Comparison of ENCODE assay signal across 1 cellular context in the genomic region with DNA sequence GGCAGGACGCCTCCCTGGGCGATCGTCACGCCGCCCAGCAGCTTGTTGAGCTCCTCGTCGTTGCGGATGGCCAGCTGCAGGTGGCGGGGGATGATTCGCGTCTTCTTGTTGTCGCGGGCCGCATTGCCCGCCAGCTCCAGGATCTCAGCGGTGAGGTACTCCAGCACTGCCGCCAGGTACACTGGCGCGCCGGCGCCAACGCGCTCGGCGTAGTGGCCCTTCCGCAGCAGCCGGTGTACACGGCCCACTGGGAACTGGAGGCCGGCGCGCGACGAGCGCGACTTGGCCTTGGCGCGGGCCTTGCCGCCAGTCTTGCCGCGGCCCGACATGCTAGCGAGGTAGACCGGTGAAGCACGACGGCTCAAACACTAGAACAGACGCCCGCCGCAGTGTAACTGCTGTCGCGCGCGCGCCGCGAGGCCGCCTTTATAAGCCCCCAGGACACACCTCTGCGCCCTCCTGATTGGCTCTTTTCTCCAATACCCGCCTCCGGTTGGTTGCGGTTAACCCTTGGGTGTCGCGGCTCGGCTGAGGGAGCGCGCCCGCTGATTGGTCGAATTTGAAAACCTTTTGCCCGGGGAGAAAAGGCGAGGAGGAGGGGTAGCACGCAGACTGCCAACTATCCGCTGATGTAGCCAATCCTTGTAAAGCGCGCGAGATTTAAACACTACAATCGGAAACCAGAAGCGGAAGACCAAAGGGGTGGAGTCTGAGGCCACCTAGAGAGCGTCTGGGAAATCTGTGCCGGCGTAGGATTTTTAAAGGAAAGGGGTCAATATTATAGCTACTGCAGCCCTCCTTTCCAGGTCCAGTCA.
TF ChIP-seq lines count a peak whose summit lies in the region.

No MANE protein-coding gene starts in this region.

TF ChIP-seq in WTC11, 78 proteins besides CTCF, POLR2A, EP300 and RAD21 (continued from another document and continues in another):
- TF ChIP-seq FOXP1 (CRISPR knock-in tag; IDR thresholded peaks at IDR 0.05; ENCODE audit: borderline replicate concordance), result peak; percentile 93
- peak; percentile 17; the same call in 1 of the 2 replicates for TF ChIP-seq TCF7 (CRISPR knock-in tag; IDR thresholded peaks at IDR 0.05; ENCODE audit: low read depth)
- TF ChIP-seq, protein P1, sequence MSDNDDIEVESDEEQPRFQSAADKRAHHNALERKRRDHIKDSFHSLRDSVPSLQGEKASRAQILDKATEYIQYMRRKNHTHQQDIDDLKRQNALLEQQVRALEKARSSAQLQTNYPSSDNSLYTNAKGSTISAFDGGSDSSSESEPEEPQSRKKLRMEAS (CRISPR knock-in tag; IDR thresholded peaks at IDR 0.05), result peak; percentile 90
- TF ChIP-seq ZBTB21 (CRISPR knock-in tag; IDR thresholded peaks at IDR 0.05; ENCODE audit: borderline replicate concordance), result peak; percentile 58; the same call in 1 of the 2 replicates
- no peak for TF ChIP-seq ZNF423 (CRISPR knock-in tag; IDR thresholded peaks at IDR 0.05)
- 0 out of 2 replicates have a peak, but pooled peaks have one; percentile 88 for TF ChIP-seq AR (CRISPR knock-in tag; IDR thresholded peaks at IDR 0.05)
- TF ChIP-seq ZNF425 (CRISPR knock-in tag; conservative IDR thresholded peaks at IDR 0.05), result no peak; the same call in 1 of the 2 replicates
- peak; percentile 95 for TF ChIP-seq ZNF416 (CRISPR knock-in tag; IDR thresholded peaks at IDR 0.05)
- peak; percentile 85; the same call in 1 of the 2 replicates for TF ChIP-seq NFYB (CRISPR knock-in tag; conservative IDR thresholded peaks at IDR 0.05; ENCODE audit: low read depth)
- no peak for TF ChIP-seq MXD4 (CRISPR knock-in tag; IDR thresholded peaks at IDR 0.05; ENCODE audit: borderline replicate concordance)
- TF ChIP-seq ZMAT4 (CRISPR knock-in tag; IDR thresholded peaks at IDR 0.05), result peak; percentile 92
- peak; percentile 77; the same call in 1 of the 2 replicates for TF ChIP-seq MLX (CRISPR knock-in tag; IDR thresholded peaks at IDR 0.05)
- TF ChIP-seq EMX1 (CRISPR knock-in tag; IDR thresholded peaks at IDR 0.05), result peak; percentile 91; the same call in 1 of the 2 replicates
- peak; percentile 84 for TF ChIP-seq CREM (CRISPR knock-in tag; IDR thresholded peaks at IDR 0.05)
- no peak for TF ChIP-seq ZNF396 (CRISPR knock-in tag; IDR thresholded peaks at IDR 0.05; ENCODE audit: borderline replicate concordance)
- TF ChIP-seq, protein P2, sequence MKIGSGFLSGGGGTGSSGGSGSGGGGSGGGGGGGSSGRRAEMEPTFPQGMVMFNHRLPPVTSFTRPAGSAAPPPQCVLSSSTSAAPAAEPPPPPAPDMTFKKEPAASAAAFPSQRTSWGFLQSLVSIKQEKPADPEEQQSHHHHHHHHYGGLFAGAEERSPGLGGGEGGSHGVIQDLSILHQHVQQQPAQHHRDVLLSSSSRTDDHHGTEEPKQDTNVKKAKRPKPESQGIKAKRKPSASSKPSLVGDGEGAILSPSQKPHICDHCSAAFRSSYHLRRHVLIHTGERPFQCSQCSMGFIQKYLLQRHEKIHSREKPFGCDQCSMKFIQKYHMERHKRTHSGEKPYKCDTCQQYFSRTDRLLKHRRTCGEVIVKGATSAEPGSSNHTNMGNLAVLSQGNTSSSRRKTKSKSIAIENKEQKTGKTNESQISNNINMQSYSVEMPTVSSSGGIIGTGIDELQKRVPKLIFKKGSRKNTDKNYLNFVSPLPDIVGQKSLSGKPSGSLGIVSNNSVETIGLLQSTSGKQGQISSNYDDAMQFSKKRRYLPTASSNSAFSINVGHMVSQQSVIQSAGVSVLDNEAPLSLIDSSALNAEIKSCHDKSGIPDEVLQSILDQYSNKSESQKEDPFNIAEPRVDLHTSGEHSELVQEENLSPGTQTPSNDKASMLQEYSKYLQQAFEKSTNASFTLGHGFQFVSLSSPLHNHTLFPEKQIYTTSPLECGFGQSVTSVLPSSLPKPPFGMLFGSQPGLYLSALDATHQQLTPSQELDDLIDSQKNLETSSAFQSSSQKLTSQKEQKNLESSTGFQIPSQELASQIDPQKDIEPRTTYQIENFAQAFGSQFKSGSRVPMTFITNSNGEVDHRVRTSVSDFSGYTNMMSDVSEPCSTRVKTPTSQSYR (CRISPR knock-in tag; IDR thresholded peaks at IDR 0.05), result peak; percentile 87; the same call in 1 of the 2 replicates
- TF ChIP-seq ZNF138 (CRISPR knock-in tag; conservative IDR thresholded peaks at IDR 0.05), result peak; percentile 56; the same call in 1 of the 2 replicates
- peak; percentile 79; the same call in 1 of the 2 replicates for TF ChIP-seq TP53 (CRISPR knock-in tag; IDR thresholded peaks at IDR 0.05)
- TF ChIP-seq SP1 (CRISPR knock-in tag; conservative IDR thresholded peaks at IDR 0.05), result peak; percentile 67; the same call in 1 of the 2 replicates
- 0 out of 2 replicates have a peak, but pooled peaks have one; percentile 76 for TF ChIP-seq SMAD4 (CRISPR knock-in tag; IDR thresholded peaks at IDR 0.05)
- TF ChIP-seq E2F5 (CRISPR knock-in tag; IDR thresholded peaks at IDR 0.05), result peak; percentile 91
- 0 out of 2 replicates have a peak, but pooled peaks have one; percentile 84 for TF ChIP-seq FOXJ3 (CRISPR knock-in tag; IDR thresholded peaks at IDR 0.05; ENCODE audit: borderline replicate concordance)
- TF ChIP-seq OVOL2 (CRISPR knock-in tag; IDR thresholded peaks at IDR 0.05; ENCODE audit: borderline replicate concordance), result no peak
- TF ChIP-seq KAT7 (CRISPR knock-in tag; IDR thresholded peaks at IDR 0.05; ENCODE audit: borderline replicate concordance), result no peak
- 0 out of 2 replicates have a peak, but pooled peaks have one; percentile 40 for TF ChIP-seq ATF6 (CRISPR knock-in tag; IDR thresholded peaks at IDR 0.05)
- TF ChIP-seq, protein P3, sequence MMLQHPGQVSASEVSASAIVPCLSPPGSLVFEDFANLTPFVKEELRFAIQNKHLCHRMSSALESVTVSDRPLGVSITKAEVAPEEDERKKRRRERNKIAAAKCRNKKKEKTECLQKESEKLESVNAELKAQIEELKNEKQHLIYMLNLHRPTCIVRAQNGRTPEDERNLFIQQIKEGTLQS (CRISPR knock-in tag; conservative IDR thresholded peaks at IDR 0.05), result no peak
- no peak for TF ChIP-seq ZNF121 (CRISPR knock-in tag; IDR thresholded peaks at IDR 0.05)
- TF ChIP-seq, protein P4, sequence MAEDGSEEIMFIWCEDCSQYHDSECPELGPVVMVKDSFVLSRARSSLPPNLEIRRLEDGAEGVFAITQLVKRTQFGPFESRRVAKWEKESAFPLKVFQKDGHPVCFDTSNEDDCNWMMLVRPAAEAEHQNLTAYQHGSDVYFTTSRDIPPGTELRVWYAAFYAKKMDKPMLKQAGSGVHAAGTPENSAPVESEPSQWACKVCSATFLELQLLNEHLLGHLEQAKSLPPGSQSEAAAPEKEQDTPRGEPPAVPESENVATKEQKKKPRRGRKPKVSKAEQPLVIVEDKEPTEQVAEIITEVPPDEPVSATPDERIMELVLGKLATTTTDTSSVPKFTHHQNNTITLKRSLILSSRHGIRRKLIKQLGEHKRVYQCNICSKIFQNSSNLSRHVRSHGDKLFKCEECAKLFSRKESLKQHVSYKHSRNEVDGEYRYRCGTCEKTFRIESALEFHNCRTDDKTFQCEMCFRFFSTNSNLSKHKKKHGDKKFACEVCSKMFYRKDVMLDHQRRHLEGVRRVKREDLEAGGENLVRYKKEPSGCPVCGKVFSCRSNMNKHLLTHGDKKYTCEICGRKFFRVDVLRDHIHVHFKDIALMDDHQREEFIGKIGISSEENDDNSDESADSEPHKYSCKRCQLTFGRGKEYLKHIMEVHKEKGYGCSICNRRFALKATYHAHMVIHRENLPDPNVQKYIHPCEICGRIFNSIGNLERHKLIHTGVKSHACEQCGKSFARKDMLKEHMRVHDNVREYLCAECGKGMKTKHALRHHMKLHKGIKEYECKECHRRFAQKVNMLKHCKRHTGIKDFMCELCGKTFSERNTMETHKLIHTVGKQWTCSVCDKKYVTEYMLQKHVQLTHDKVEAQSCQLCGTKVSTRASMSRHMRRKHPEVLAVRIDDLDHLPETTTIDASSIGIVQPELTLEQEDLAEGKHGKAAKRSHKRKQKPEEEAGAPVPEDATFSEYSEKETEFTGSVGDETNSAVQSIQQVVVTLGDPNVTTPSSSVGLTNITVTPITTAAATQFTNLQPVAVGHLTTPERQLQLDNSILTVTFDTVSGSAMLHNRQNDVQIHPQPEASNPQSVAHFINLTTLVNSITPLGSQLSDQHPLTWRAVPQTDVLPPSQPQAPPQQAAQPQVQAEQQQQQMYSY (CRISPR knock-in tag; IDR thresholded peaks at IDR 0.05), result 0 out of 2 replicates have a peak, but pooled peaks have one; percentile 18
- no peak for TF ChIP-seq NR3C1 (CRISPR knock-in tag; conservative IDR thresholded peaks at IDR 0.05; ENCODE audit: low read depth)
- TF ChIP-seq USF1 (CRISPR knock-in tag; IDR thresholded peaks at IDR 0.05), result peak; percentile 65; the same call in 1 of the 2 replicates
- TF ChIP-seq MYBL2 (CRISPR knock-in tag; IDR thresholded peaks at IDR 0.05), result peak; percentile 99
- 0 out of 2 replicates have a peak, but pooled peaks have one; percentile 36 for TF ChIP-seq NR1H2 (CRISPR knock-in tag; IDR thresholded peaks at IDR 0.05)
- peak; percentile 90 for TF ChIP-seq TEAD1 (CRISPR knock-in tag; IDR thresholded peaks at IDR 0.05)
- TF ChIP-seq ZNF671 (CRISPR knock-in tag; IDR thresholded peaks at IDR 0.05), result peak; percentile 51; the same call in 1 of the 2 replicates
- peak; percentile 93 for TF ChIP-seq ETV6 (CRISPR knock-in tag; IDR thresholded peaks at IDR 0.05)
